9 cellular contexts compared by ENCODE assay signal in genomic region chr17:7684856-7685532, GRCh38. TPM values are rescaled to one million over a fixed set of nuclear protein-coding genes. Genes with fewer than 3 reads are reported as not detected.
DNase-seq lines count a peak whose midpoint lies in the region; ATAC-seq and FAIRE-seq lines count a peak whose summit lies in the region.
"Had no signal": no experiment of that assay in that cellular context is flagged by ENCODE, and none has a peak within 500 bp of the region (broad histone marks: within the 10 kb centered on the region; RNA-seq: fewer than 3 reads in every experiment).

No MANE protein-coding gene starts in this region.

- peaks cover 34% of the 10 kb centered on the region for H3K36me3 Mint-ChIP-seq in activated T-helper 2 cell treated with anti-CD3 and anti-CD28 coated beads, Interferon-gamma antibody, Interleukin-2, Interleukin-4, amounts not matched to agents 10 μg/mL and 5 μg/mL and 100 μg/mL, durations not matched to agents 14 hours and 24 hours and 36 hours (ENCODE audit: low read depth)

- H3K36me3 ChIP-seq in iPS-20b (ENCODE audit: insufficient read depth, low read depth, low read length) (peaks cover 20% of the 10 kb centered on the region), stomach smooth muscle (ENCODE audit: control insufficient read depth in 2 of 2, insufficient read depth in 2 of 2, low read length in 2 of 2) (no peaks in the 10 kb centered on the region)

- peak overlapping the region; percentile 97 for H3K27ac Mint-ChIP-seq in activated T-helper 2 cell treated with anti-CD3 and anti-CD28 coated beads, Interferon-gamma antibody, Interleukin-2, Interleukin-4, amounts not matched to agents 10 μg/mL and 5 μg/mL and 100 μg/mL, durations not matched to agents 14 hours and 24 hours and 36 hours

- H3K4me3 Mint-ChIP-seq in activated T-helper 2 cell treated with anti-CD3 and anti-CD28 coated beads, Interferon-gamma antibody, Interleukin-2, Interleukin-4, amounts not matched to agents 10 μg/mL and 5 μg/mL and 100 μg/mL, durations not matched to agents 14 hours and 24 hours and 36 hours (ENCODE audit: low read depth), result peak overlapping the region; percentile 94

- H3K9ac ChIP-seq in iPS-20b (ENCODE audit: low read depth, low read length) (peak overlapping the region; percentile 99), stomach smooth muscle (ENCODE audit: low read length in 2 of 2) (peak overlapping the region; percentile 96 to 99)

- no peaks in the 10 kb centered on the region for H3K9me3 ChIP-seq in iPS-20b (ENCODE audit: insufficient read depth, low read depth, low read length)
- H3K9me3 ChIP-seq in stomach smooth muscle (ENCODE audit: control insufficient read depth in 2 of 2, low read length in 2 of 2), result no peaks in the 10 kb centered on the region

- intact Hi-C loops in activated T-helper 2 cell treated with anti-CD3 and anti-CD28 coated beads, Interferon-gamma antibody, Interleukin-2, Interleukin-4, amounts not matched to agents 10 μg/mL and 5 μg/mL and 100 μg/mL, durations not matched to agents 14 hours and 24 hours and 36 hours (cut with micrococcal nuclease), result loop anchor here (5.0 to 10.0 kb wide), 4 partner anchors 157 to 540 kb away; partner anchors contain the start of genes KCTD11, POLR2A and SLC35G6

- no peak for FAIRE-seq in frontal cortex (lab: Jason Lieb, UNC)

- H3K4me1 Mint-ChIP-seq in activated T-helper 2 cell treated with anti-CD3 and anti-CD28 coated beads, Interferon-gamma antibody, Interleukin-2, Interleukin-4, amounts not matched to agents 10 μg/mL and 5 μg/mL and 100 μg/mL, durations not matched to agents 14 hours and 24 hours and 36 hours (ENCODE audit: low read depth), result peaks cover 29% of the 10 kb centered on the region

- H3K9me3 Mint-ChIP-seq in activated T-helper 2 cell treated with anti-CD3 and anti-CD28 coated beads, Interferon-gamma antibody, Interleukin-2, Interleukin-4, amounts not matched to agents 10 μg/mL and 5 μg/mL and 100 μg/mL, durations not matched to agents 14 hours and 24 hours and 36 hours, result no peaks in the 10 kb centered on the region

- peak; percentile 46 for DNase-seq in DMS79 treated with DMSO at 0.1 percent for 48 hours (lab: John Stamatoyannopoulos, UW)
- no peak for DNase-seq in DMS79 (lab: John Stamatoyannopoulos, UW)
- no peak for DNase-seq in activated T-helper 2 cell treated with anti-CD3 and anti-CD28 coated beads, Interferon-gamma antibody, Interleukin-2, Interleukin-4, amounts not matched to agents 10 μg/mL and 5 μg/mL and 100 μg/mL, durations not matched to agents 14 hours and 24 hours and 36 hours (ENCODE audit: low spot score)
- DNase-seq in midbrain (lab: John Stamatoyannopoulos, UW), result no peak
- no peak for DNase-seq in frontal cortex (ENCODE audit: low spot score in 2 of 2)

- H3K4me1 ChIP-seq in iPS-20b (ENCODE audit: insufficient read depth, low read length) (peaks cover 15% of the 10 kb centered on the region), stomach smooth muscle (ENCODE audit: control insufficient read depth, insufficient read depth, low read length) (peaks cover 19% of the 10 kb centered on the region)

- no peak overlapping the region for H3K27ac ChIP-seq in iPS-20b (ENCODE audit: low read length)
- peak overlapping the region; percentile 98 for H3K27ac ChIP-seq in stomach smooth muscle (ENCODE audit: low read length)

- H3K27me3 Mint-ChIP-seq in activated T-helper 2 cell treated with anti-CD3 and anti-CD28 coated beads, Interferon-gamma antibody, Interleukin-2, Interleukin-4, amounts not matched to agents 10 μg/mL and 5 μg/mL and 100 μg/mL, durations not matched to agents 14 hours and 24 hours and 36 hours (ENCODE audit: low read depth), result no peaks in the 10 kb centered on the region

- no peak for ATAC-seq in HG03521 (IDR thresholded peaks at IDR 0.05; ENCODE audit: unreplicated experiment)

- H3K4me3 ChIP-seq in iPS-20b (ENCODE audit: low read length), result peak overlapping the region; percentile 90
- peak overlapping the region; percentile 99 to 100 for H3K4me3 ChIP-seq in stomach smooth muscle (ENCODE audit: low read length in 2 of 2)

- H3K27me3 ChIP-seq in iPS-20b (ENCODE audit: insufficient read depth, low read length) (no peaks in the 10 kb centered on the region), stomach smooth muscle (ENCODE audit: control insufficient read depth in 1 of 2, insufficient read depth in 2 of 2, low read length in 2 of 2) (no peaks in the 10 kb centered on the region)

RNA-seq across cellular contexts. Expression of gene TP53, which starts 2.3 kb away (rescaled TPM):
- 165 and 174 TPM in 2 replicates for total RNA-seq in activated T-helper 2 cell treated with anti-CD3 and anti-CD28 coated beads, Interferon-gamma antibody, Interleukin-2, Interleukin-4, amounts not matched to agents 10 μg/mL and 5 μg/mL and 100 μg/mL, durations not matched to agents 14 hours and 24 hours and 36 hours
- 6.9 TPM for total RNA-seq in frontal cortex

RNA-seq across cellular contexts. Expression of gene WRAP53, which starts 3.3 kb away (rescaled TPM):
- 33.2 and 34.5 TPM in 2 replicates for total RNA-seq in activated T-helper 2 cell treated with anti-CD3 and anti-CD28 coated beads, Interferon-gamma antibody, Interleukin-2, Interleukin-4, amounts not matched to agents 10 μg/mL and 5 μg/mL and 100 μg/mL, durations not matched to agents 14 hours and 24 hours and 36 hours
- total RNA-seq in frontal cortex, result 11.8 TPM

RNA-seq across cellular contexts. Expression of gene EFNB3, which starts 20.0 kb away (rescaled TPM):
- total RNA-seq in activated T-helper 2 cell treated with anti-CD3 and anti-CD28 coated beads, Interferon-gamma antibody, Interleukin-2, Interleukin-4, amounts not matched to agents 10 μg/mL and 5 μg/mL and 100 μg/mL, durations not matched to agents 14 hours and 24 hours and 36 hours, result not detected in 2 replicates
- total RNA-seq in frontal cortex, result 17.5 TPM

RNA-seq across cellular contexts. Expression of gene DNAH2, which starts 32.5 kb away (rescaled TPM):
- total RNA-seq in activated T-helper 2 cell treated with anti-CD3 and anti-CD28 coated beads, Interferon-gamma antibody, Interleukin-2, Interleukin-4, amounts not matched to agents 10 μg/mL and 5 μg/mL and 100 μg/mL, durations not matched to agents 14 hours and 24 hours and 36 hours, result not detected in 2 replicates
- 1.2 TPM for total RNA-seq in frontal cortex

RNA-seq across cellular contexts. Expression of gene ATP1B2, which starts 34.3 kb away (rescaled TPM):
- 0.32 and 0.37 TPM in 2 replicates for total RNA-seq in activated T-helper 2 cell treated with anti-CD3 and anti-CD28 coated beads, Interferon-gamma antibody, Interleukin-2, Interleukin-4, amounts not matched to agents 10 μg/mL and 5 μg/mL and 100 μg/mL, durations not matched to agents 14 hours and 24 hours and 36 hours
- total RNA-seq in frontal cortex, result 8.2 TPM
- total RNA-seq: myocyte had no signal

Comparison
In these comparisons a context has a peak if more than half of its experiments do, and no peak if none do; other contexts are left out.
1. RNA of gene TP53, which starts 2.3 kb away (total RNA-seq): 165 to 174 TPM in activated T-helper 2 cell treated with anti-CD3 and anti-CD28 coated beads, Interferon-gamma antibody, Interleukin-2, Interleukin-4, amounts not matched to agents 10 μg/mL and 5 μg/mL and 100 μg/mL, durations not matched to agents 14 hours and 24 hours and 36 hours; 6.9 TPM in frontal cortex (single experiment); every median in the first group is over 10 times any median in the second.
2. RNA of gene EFNB3, which starts 20.0 kb away (total RNA-seq): 17.5 TPM in frontal cortex (single experiment); not detected in activated T-helper 2 cell treated with anti-CD3 and anti-CD28 coated beads, Interferon-gamma antibody, Interleukin-2, Interleukin-4, amounts not matched to agents 10 μg/mL and 5 μg/mL and 100 μg/mL, durations not matched to agents 14 hours and 24 hours and 36 hours; every median in the first group is over 10 times any median in the second.